ENCODE assay signal across 15 cellular contexts in the genomic region with DNA sequence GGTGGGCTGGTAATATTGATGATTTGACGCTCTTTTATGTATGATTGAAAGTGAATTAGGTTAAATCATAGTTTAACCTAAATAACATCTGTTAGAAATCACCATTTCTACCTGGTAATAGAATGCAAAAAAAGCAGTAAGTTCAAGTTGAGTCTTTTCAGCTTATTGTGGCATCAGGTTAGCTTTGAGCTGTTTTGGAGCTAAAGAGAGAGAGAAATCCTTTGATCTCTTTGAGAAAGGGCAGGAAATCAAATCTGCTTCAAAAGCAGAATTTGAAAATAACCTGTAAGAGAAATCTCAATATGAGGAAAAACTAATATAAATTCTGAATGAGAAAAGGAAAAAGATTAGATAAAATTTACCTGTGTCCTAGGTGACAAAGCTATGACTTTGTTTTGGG.
DNase-seq lines count a peak whose midpoint lies in the region; ATAC-seq and TF ChIP-seq lines count a peak whose summit lies in the region.
"Had no signal": no experiment of that assay in that cellular context is flagged by ENCODE, and none has a peak within 500 bp of the region (broad histone marks: within the 10 kb centered on the region; RNA-seq: fewer than 3 reads in every experiment).

No MANE protein-coding gene starts in this region.

- no peak for DNase-seq in activated T-cell treated with anti-CD3 and anti-CD28 coated beads, Interleukin-2, amount 50 U/mL, for 24 hours
- DNase-seq in activated T-cell treated with anti-CD3 and anti-CD28 coated beads for 4 hours: no peak
- DNase-seq in CD4-positive, alpha-beta T cell: no peak
- no peak for DNase-seq in T-cell
- peak in 6 of 9 donors; percentile 3 to 51 (median 36) for DNase-seq in naive thymus-derived CD4-positive, alpha-beta T cell
- DNase-seq in T1000 (lab: John Stamatoyannopoulos, UW): no peak
- DNase-seq: 8988T, AML-193, DMS 273 treated with DMSO at 0.1 percent for 48 hours, GOT3, H9 had no signal

- peak; percentile 60 for ATAC-seq in CD4-positive, alpha-beta T cell (ENCODE audit: poor library complexity)
- ATAC-seq in T-cell (replicated peaks in 1 of 4): peak in 3 of 4 experiments; percentile 41 to 61 (median 46)
- ATAC-seq in naive thymus-derived CD4-positive, alpha-beta T cell: no peak
- no peak for ATAC-seq in GM21360 (IDR thresholded peaks at IDR 0.05; ENCODE audit: unreplicated experiment)
- ATAC-seq in HG03520 (IDR thresholded peaks at IDR 0.05; ENCODE audit: unreplicated experiment): no peak
- ATAC-seq: HepG2 had no signal

- peaks cover 17% of the 10 kb centered on the region for H3K4me1 Mint-ChIP-seq in activated T-cell treated with anti-CD3 and anti-CD28 coated beads, Interleukin-2, amount 50 U/mL, for 24 hours (ENCODE audit: low read depth)
- H3K4me1 Mint-ChIP-seq in CD4-positive, alpha-beta T cell (ENCODE audit: low read depth): peaks cover 36% of the 10 kb centered on the region
- peaks cover 26 to 30% (median 29%) of the 10 kb centered on the region in 3 donors for H3K4me1 Mint-ChIP-seq in T-cell
- peaks cover 10 to 45% (median 32%) of the 10 kb centered on the region in 7 donors for H3K4me1 Mint-ChIP-seq in naive thymus-derived CD4-positive, alpha-beta T cell
- H3K4me1 Mint-ChIP-seq: H9 had no signal

- peaks cover 0 to 12% of the 10 kb centered on the region in 2 donors for H3K4me1 ChIP-seq in naive thymus-derived CD4-positive, alpha-beta T cell (ENCODE audit: control insufficient read depth in 2 of 2, insufficient read depth in 2 of 2, low read length in 2 of 2)
- H3K4me1 ChIP-seq: BLaER1 had no signal

- intact Hi-C loops in CD4-positive, alpha-beta T cell (cut with DNase I, micrococcal nuclease): no loop called here
- intact Hi-C loops in naive thymus-derived CD4-positive, alpha-beta T cell (cut with micrococcal nuclease): no loop called here

- TF ChIP-seq CTCF in CD4-positive, alpha-beta T cell (IDR thresholded peaks at IDR 0.05): no peak

- peaks cover 0 to 34% (median 6%) of the 10 kb centered on the region in 3 experiments for H3K36me3 ChIP-seq in naive thymus-derived CD4-positive, alpha-beta T cell (ENCODE audit: control insufficient read depth in 2 of 3, insufficient read depth in 3 of 3, low read length in 3 of 3)

- POLR2A ChIA-PET in CD4-positive, alpha-beta T cell (lab: Charles Lee): interaction anchor here (0.7 to 1.1 kb wide), 2 partner anchors 9 to 111 kb away, joined by 3 read pairs; no protein-coding TSS in a partner anchor
- POLR2A ChIA-PET in T-cell (lab: Charles Lee): no interaction called here
- POLR2A ChIA-PET in naive thymus-derived CD4-positive, alpha-beta T cell (lab: Charles Lee): interaction anchor here (0.6 to 1.8 kb wide), 5 partner anchors 11 to 776 kb away, joined by 3 to 10 read pairs (median 3); partner anchors contain the start of gene EIF5

- H3K4me3 Mint-ChIP-seq in activated T-cell treated with anti-CD3 and anti-CD28 coated beads, Interleukin-2, amount 50 U/mL, for 24 hours: no peak overlapping the region
- peak overlapping the region; percentile 52 for H3K4me3 Mint-ChIP-seq in CD4-positive, alpha-beta T cell
- H3K4me3 Mint-ChIP-seq in T-cell: peak overlapping the region in 1 of 3 donors; percentile 65
- peak overlapping the region in 8 of 10 donors; percentile 56 to 80 (median 66) for H3K4me3 Mint-ChIP-seq in naive thymus-derived CD4-positive, alpha-beta T cell
- H3K4me3 Mint-ChIP-seq: H9 had no signal

- no peak overlapping the region for H3K27ac ChIP-seq in CD4-positive, alpha-beta T cell (ENCODE audit: low read depth, low read length)
- no peak overlapping the region for H3K27ac ChIP-seq in naive thymus-derived CD4-positive, alpha-beta T cell (ENCODE audit: low read depth, low read length)
- H3K27ac ChIP-seq: BLaER1 had no signal

- H3K9me3 Mint-ChIP-seq in activated T-cell treated with anti-CD3 and anti-CD28 coated beads, Interleukin-2, amount 50 U/mL, for 24 hours: no peaks in the 10 kb centered on the region
- no peaks in the 10 kb centered on the region for H3K9me3 Mint-ChIP-seq in CD4-positive, alpha-beta T cell
- no peaks in the 10 kb centered on the region for H3K9me3 Mint-ChIP-seq in T-cell
- no peaks in the 10 kb centered on the region for H3K9me3 Mint-ChIP-seq in naive thymus-derived CD4-positive, alpha-beta T cell
- H3K9me3 Mint-ChIP-seq: H9 had no signal

- H3K27me3 Mint-ChIP-seq in activated T-cell treated with anti-CD3 and anti-CD28 coated beads, Interleukin-2, amount 50 U/mL, for 24 hours: no peaks in the 10 kb centered on the region
- no peaks in the 10 kb centered on the region for H3K27me3 Mint-ChIP-seq in CD4-positive, alpha-beta T cell
- no peaks in the 10 kb centered on the region for H3K27me3 Mint-ChIP-seq in T-cell
- no peaks in the 10 kb centered on the region for H3K27me3 Mint-ChIP-seq in naive thymus-derived CD4-positive, alpha-beta T cell

- H3K4me3 ChIP-seq in naive thymus-derived CD4-positive, alpha-beta T cell (ENCODE audit: low read length): no peak overlapping the region
- H3K4me3 ChIP-seq: BLaER1 had no signal

- H3K36me3 Mint-ChIP-seq in activated T-cell treated with anti-CD3 and anti-CD28 coated beads, Interleukin-2, amount 50 U/mL, for 24 hours (ENCODE audit: low read depth): peaks cover 80% of the 10 kb centered on the region
- H3K36me3 Mint-ChIP-seq in CD4-positive, alpha-beta T cell (ENCODE audit: low read depth): peaks cover 69% of the 10 kb centered on the region
- H3K36me3 Mint-ChIP-seq in T-cell: peaks cover 41% of the 10 kb centered on the region
- peaks cover 10 to 39% (median 28%) of the 10 kb centered on the region in 5 donors for H3K36me3 Mint-ChIP-seq in naive thymus-derived CD4-positive, alpha-beta T cell

- H3K27ac Mint-ChIP-seq in activated T-cell treated with anti-CD3 and anti-CD28 coated beads, Interleukin-2, amount 50 U/mL, for 24 hours: peak overlapping the region; percentile 62
- H3K27ac Mint-ChIP-seq in CD4-positive, alpha-beta T cell: peak overlapping the region; percentile 50
- peak overlapping the region; percentile 11 to 76 for H3K27ac Mint-ChIP-seq in T-cell
- peak overlapping the region in 8 of 9 donors; percentile 41 to 86 (median 68) for H3K27ac Mint-ChIP-seq in naive thymus-derived CD4-positive, alpha-beta T cell
- H3K27ac Mint-ChIP-seq: H9 had no signal

- no peaks in the 10 kb centered on the region for H3K27me3 ChIP-seq in CD4-positive, alpha-beta T cell (ENCODE audit: control insufficient read depth, insufficient read depth, low read length)
- H3K27me3 ChIP-seq in naive thymus-derived CD4-positive, alpha-beta T cell (ENCODE audit: control insufficient read depth in 2 of 2, insufficient read depth in 2 of 2, low read length in 2 of 2): no peaks in the 10 kb centered on the region
- H3K27me3 ChIP-seq: BLaER1 had no signal

- no peaks in the 10 kb centered on the region for H3K9me3 ChIP-seq in CD4-positive, alpha-beta T cell (ENCODE audit: control insufficient read depth, low read length)
- no peaks in the 10 kb centered on the region for H3K9me3 ChIP-seq in naive thymus-derived CD4-positive, alpha-beta T cell (ENCODE audit: control insufficient read depth in 2 of 3, low read length in 3 of 3)
- H3K9me3 ChIP-seq: BLaER1 had no signal

- CTCF ChIA-PET in CD4-positive, alpha-beta T cell (lab: Charles Lee): interaction anchor here (2.5 kb wide), 1 partner anchor 69 kb away, joined by 8 read pairs; no protein-coding TSS in a partner anchor
- CTCF ChIA-PET in T-cell (lab: Charles Lee): interaction anchor here in 1 of 2 donors (1.0 kb wide), 1 partner anchor 44 kb away, joined by 3 read pairs; no protein-coding TSS in a partner anchor
- CTCF ChIA-PET in naive thymus-derived CD4-positive, alpha-beta T cell (lab: Charles Lee): interaction anchor here (1.1 kb wide), 1 partner anchor 66 kb away, joined by 3 read pairs; no protein-coding TSS in a partner anchor

Comparison
In these comparisons a context has a peak if more than half of its experiments do, and no peak if none do; other contexts are left out.
1. DNase-seq: peak in naive thymus-derived CD4-positive, alpha-beta T cell (6 of 9); none in activated T-cell treated with anti-CD3 and anti-CD28 coated beads, Interleukin-2, amount 50 U/mL, for 24 hours (single experiment), activated T-cell treated with anti-CD3 and anti-CD28 coated beads for 4 hours (single experiment), CD4-positive, alpha-beta T cell (0 of 10), T-cell (0 of 34) and T1000 (single experiment).
2. ATAC-seq: peak in CD4-positive, alpha-beta T cell (single experiment) and T-cell (3 of 4); none in naive thymus-derived CD4-positive, alpha-beta T cell (single experiment), GM21360 (single experiment) and HG03520 (single experiment).
3. POLR2A ChIA-PET loops: an anchor here in CD4-positive, alpha-beta T cell (0.7 to 1.1 kb wide) and naive thymus-derived CD4-positive, alpha-beta T cell (0.6 to 1.8 kb wide); none called in T-cell.
4. Peak in every context shown above with its lines, with median percentiles within 50 percentile points of each other: H3K27ac Mint-ChIP-seq.